20 cellular contexts compared by ENCODE assay signal in genomic region chr13:109276261-109276660, GRCh38.
"Had no signal": no experiment of that assay in that cellular context is flagged by ENCODE, and none has a peak within 500 bp of the region (broad histone marks: within the 10 kb centered on the region; RNA-seq: fewer than 3 reads in every experiment).

No MANE protein-coding gene starts in this region.

- H3K27ac Mint-ChIP-seq: dendritic cell treated with granulocyte-macrophage colony-stimulating factor and Interleukin-4, amounts not matched to agents 40 ng/mL and 50 ng/mL, for 4 days; effector memory CD8-positive, alpha-beta T cell; naive B cell; nephron; stimulated activated effector memory CD8-positive, alpha-beta T cell treated with anti-CD3 and anti-CD28 coated beads, Interleukin-12 subunit alpha, Interleukin-12 subunit beta, amount 100 ng/mL, for 72 hours had no signal

- DNase-seq: effector memory CD8-positive, alpha-beta T cell; erythroblast; foreskin melanocyte; naive B cell; retina; right lobe of liver; stimulated activated CD4-positive, alpha-beta T cell treated with anti-CD3 and anti-CD28 coated beads, Interleukin-4, amount 100 ng/mL, for 1 hour; stimulated activated CD8-positive, alpha-beta memory T cell treated with anti-CD3 and anti-CD28 coated beads, Interleukin-4, amount 100 ng/mL, for 48 hours; stimulated activated naive CD8-positive, alpha-beta T cell treated with anti-CD3 and anti-CD28 coated beads, Interleukin-15, Interleukin-2, amounts not matched to agents 100 U/mL and 50 U/mL, for 24 hours; tibial artery had no signal

- H3K36me3 Mint-ChIP-seq: naive B cell; stimulated activated effector memory CD8-positive, alpha-beta T cell treated with anti-CD3 and anti-CD28 coated beads, Interleukin-12 subunit alpha, Interleukin-12 subunit beta, amount 100 ng/mL, for 72 hours had no signal

- H3K79me2 ChIP-seq: hepatocyte had no signal

- H3K4me3 Mint-ChIP-seq: dendritic cell treated with granulocyte-macrophage colony-stimulating factor and Interleukin-4, amounts not matched to agents 40 ng/mL and 50 ng/mL, for 4 days; effector memory CD8-positive, alpha-beta T cell; nephron; stimulated activated effector memory CD8-positive, alpha-beta T cell treated with anti-CD3 and anti-CD28 coated beads, Interleukin-12 subunit alpha, Interleukin-12 subunit beta, amount 100 ng/mL, for 72 hours had no signal

- H3K4me2 ChIP-seq: hepatocyte had no signal

- H3K9me3 Mint-ChIP-seq: dendritic cell treated with granulocyte-macrophage colony-stimulating factor and Interleukin-4, amounts not matched to agents 40 ng/mL and 50 ng/mL, for 4 days; nephron had no signal

- H3K4me1 ChIP-seq: psoas muscle, right lobe of liver, suprapubic skin had no signal

- ATAC-seq: effector memory CD8-positive, alpha-beta T cell; left ventricle myocardium superior; psoas muscle; stimulated activated effector memory CD8-positive, alpha-beta T cell treated with anti-CD3 and anti-CD28 coated beads, Interleukin-12 subunit alpha, Interleukin-12 subunit beta, amount 100 ng/mL, for 72 hours; stimulated activated naive CD8-positive, alpha-beta T cell treated with anti-CD3 and anti-CD28 coated beads, Interleukin-15, Interleukin-2, amounts not matched to agents 100 U/mL and 50 U/mL, for 24 hours had no signal

- H3K9me3 ChIP-seq: neutrophil, psoas muscle, right lobe of liver, suprapubic skin, tibial artery had no signal

- H3K36me3 ChIP-seq: neutrophil, right lobe of liver, suprapubic skin, tibial artery had no signal

- H3K27me3 Mint-ChIP-seq: dendritic cell treated with granulocyte-macrophage colony-stimulating factor and Interleukin-4, amounts not matched to agents 40 ng/mL and 50 ng/mL, for 4 days; effector memory CD8-positive, alpha-beta T cell had no signal

- H3K4me1 Mint-ChIP-seq: naive B cell; nephron; stimulated activated effector memory CD8-positive, alpha-beta T cell treated with anti-CD3 and anti-CD28 coated beads, Interleukin-12 subunit alpha, Interleukin-12 subunit beta, amount 100 ng/mL, for 72 hours had no signal

- FAIRE-seq: colon had no signal

- H2AFZ ChIP-seq: hepatocyte had no signal

- H3K4me3 ChIP-seq: hepatocyte, lung, psoas muscle, right lobe of liver, suprapubic skin, tibial artery had no signal

- H3K27ac ChIP-seq: neutrophil, psoas muscle, right lobe of liver, suprapubic skin, tibial artery had no signal

- H3K27me3 ChIP-seq: hepatocyte, neutrophil, right lobe of liver, suprapubic skin, tibial artery had no signal
